Comparison of ENCODE assay signal across 27 cellular contexts in genomic region chrX:128408842-128409241, GRCh38.
"Had no signal": no experiment of that assay in that cellular context is flagged by ENCODE, and none has a peak within 500 bp of the region (broad histone marks: within the 10 kb centered on the region; RNA-seq: fewer than 3 reads in every experiment).

No MANE protein-coding gene starts in this region.

- H3K9me3 Mint-ChIP-seq: dendritic cell treated with granulocyte-macrophage colony-stimulating factor and Interleukin-4, amounts not matched to agents 40 ng/mL and 50 ng/mL, for 4 days had no signal

- H3K36me3 ChIP-seq: colonic mucosa, esophagus muscularis mucosa, esophagus squamous epithelium, gastrocnemius medialis, gastroesophageal sphincter, heart left ventricle, heart right ventricle had no signal

- H3K4me3 ChIP-seq: colonic mucosa, coronary artery, dorsolateral prefrontal cortex, esophagus muscularis mucosa, esophagus squamous epithelium, gastrocnemius medialis, gastroesophageal sphincter, heart left ventricle, heart right ventricle had no signal

- H3K4me1 Mint-ChIP-seq: endodermal cell had no signal

- H3K27ac ChIP-seq: colonic mucosa, coronary artery, dorsolateral prefrontal cortex, epithelial cell of prostate, esophagus muscularis mucosa, esophagus squamous epithelium, foreskin keratinocyte, gastrocnemius medialis, gastroesophageal sphincter, heart left ventricle, heart right ventricle had no signal

- H3K9me3 ChIP-seq: colonic mucosa, esophagus squamous epithelium, gastrocnemius medialis, gastroesophageal sphincter had no signal

- FAIRE-seq: endometrium, endothelial cell of umbilical vein, frontal cortex had no signal

- H3K27me3 ChIP-seq: colonic mucosa, esophagus muscularis mucosa, esophagus squamous epithelium, foreskin keratinocyte, gastrocnemius medialis, gastroesophageal sphincter, heart left ventricle, heart right ventricle had no signal

- H3K27ac Mint-ChIP-seq: dendritic cell treated with granulocyte-macrophage colony-stimulating factor and Interleukin-4, amounts not matched to agents 40 ng/mL and 50 ng/mL, for 4 days; effector memory CD8-positive, alpha-beta T cell; endodermal cell had no signal

- DNase-seq: colonic mucosa; cortex of kidney; dermis blood vessel endothelial cell; dorsolateral prefrontal cortex; effector CD4-positive, alpha-beta T cell; effector CD8-positive, alpha-beta T cell; effector memory CD4-positive, alpha-beta T cell; effector memory CD8-positive, alpha-beta T cell; endodermal cell; erythroblast; esophagus squamous epithelium; foreskin fibroblast; foreskin keratinocyte; foreskin melanocyte; gastrocnemius medialis; glutamatergic neuron; heart left ventricle; heart right ventricle had no signal

- H3K4me1 ChIP-seq: colonic mucosa, esophagus muscularis mucosa, esophagus squamous epithelium, foreskin keratinocyte, gastrocnemius medialis, gastroesophageal sphincter, heart left ventricle, heart right ventricle had no signal

- ATAC-seq: effector memory CD8-positive, alpha-beta T cell; esophagus mucosa; foreskin keratinocyte; gastrocnemius medialis; gastroesophageal sphincter; heart left ventricle; heart right ventricle had no signal

- H3K27me3 Mint-ChIP-seq: dendritic cell treated with granulocyte-macrophage colony-stimulating factor and Interleukin-4, amounts not matched to agents 40 ng/mL and 50 ng/mL, for 4 days; effector memory CD8-positive, alpha-beta T cell had no signal

- H3K4me3 Mint-ChIP-seq: dendritic cell treated with granulocyte-macrophage colony-stimulating factor and Interleukin-4, amounts not matched to agents 40 ng/mL and 50 ng/mL, for 4 days; effector memory CD8-positive, alpha-beta T cell; endodermal cell had no signal
